8 cellular contexts compared by ENCODE assay signal in genomic region chr12:51082561-51083139, GRCh38. TPM values are rescaled to one million over a fixed set of nuclear protein-coding genes. Genes with fewer than 3 reads are reported as not detected.
A peak's percentile ranks its signal among the peaks of the same experiment; 100 is the strongest.
DNase-seq lines count a peak whose midpoint lies in the region; ATAC-seq and TF ChIP-seq lines count a peak whose summit lies in the region.

No MANE protein-coding gene starts in this region.

- H3K4me3 ChIP-seq in WERI-Rb-1 (ENCODE audit: low read depth, low read length), result peak overlapping the region; percentile 75
- peak overlapping the region; percentile 72 to 91 (median 86) for H3K4me3 ChIP-seq in right lobe of liver

- DNase-seq in ELF-1 (ENCODE audit: low read depth, low spot score) (peak; percentile 78), HuH-7.5 (ENCODE audit: low spot score) (peak; percentile 45), WERI-Rb-1 (peak; percentile 30), dermis microvascular lymphatic vessel endothelial cell (ENCODE audit: low read depth in 2 of 2) (peak; percentile 16 to 48), right lobe of liver (no peak), AML-193 (lab: John Stamatoyannopoulos, UW) (no peak), NOMO-1 treated with dmso at 0.1 percent for 144 hours (lab: John Stamatoyannopoulos, UW; ENCODE audit: unreplicated experiment) (no peak)
- peak; percentile 15 for DNase-seq in stimulated activated naive CD8-positive, alpha-beta T cell treated with anti-CD3 and anti-CD28 coated beads, Interleukin-15, Interleukin-2, amounts not matched to agents 100 U/mL and 50 U/mL, for 24 hours

- H3K27me3 ChIP-seq in WERI-Rb-1 (ENCODE audit: insufficient read depth, low read depth, severe bottlenecking), result no peaks in the 10 kb centered on the region
- no peaks in the 10 kb centered on the region for H3K27me3 ChIP-seq in right lobe of liver

- no peak for TF ChIP-seq CTCF in WERI-Rb-1 (IDR thresholded peaks at IDR 0.05; ENCODE audit: low read depth, low read length)
- TF ChIP-seq CTCF in right lobe of liver (IDR thresholded peaks at IDR 0.05), result no peak

- H3K9me3 ChIP-seq in WERI-Rb-1 (ENCODE audit: severe bottlenecking) (no peaks in the 10 kb centered on the region), right lobe of liver (no peaks in the 10 kb centered on the region)

- no peaks in the 10 kb centered on the region for H3K4me1 ChIP-seq in right lobe of liver

- TF ChIP-seq POLR2A in right lobe of liver (IDR thresholded peaks at IDR 0.05), result no peak

- intact Hi-C loops in right lobe of liver (cut with DNase I), result no loop called here

- H3K36me3 ChIP-seq in WERI-Rb-1 (peaks cover 8% of the 10 kb centered on the region), right lobe of liver (no peaks in the 10 kb centered on the region)

- WGBS in right lobe of liver (ENCODE audit: insufficient coverage, low coverage, low lambda C conversion rate, missing lambda C conversion rate), result 2% methylated on average over 14 of the region's 20 CpGs

- peak in 2 of 4 donors; percentile 1 to 20 for ATAC-seq in right lobe of liver
- ATAC-seq in stimulated activated naive CD8-positive, alpha-beta T cell treated with anti-CD3 and anti-CD28 coated beads, Interleukin-15, Interleukin-2, amounts not matched to agents 100 U/mL and 50 U/mL, for 24 hours, result peak; percentile 5

- peak overlapping the region; percentile 89 for H3K27ac ChIP-seq in WERI-Rb-1
- H3K27ac ChIP-seq in right lobe of liver, result peak overlapping the region; percentile 48 to 80 (median 77)

RNA-seq across cellular contexts. Expression of gene CSRNP2, which starts 0.7 kb away (rescaled TPM):
- total RNA-seq in dermis microvascular lymphatic vessel endothelial cell (11.3 and 19.3 TPM in 2 replicates), right lobe of liver (1 to 10 TPM; 5.2 to 9.4 (median 6.7) TPM)

RNA-seq across cellular contexts. Expression of gene LETMD1, which starts 34.5 kb away (rescaled TPM):
- 22.3 and 40.0 TPM in 2 replicates for total RNA-seq in dermis microvascular lymphatic vessel endothelial cell
- total RNA-seq in right lobe of liver, result 10 to 100 TPM; 22.1 to 35.6 (median 30.4) TPM

RNA-seq across cellular contexts. Expression of gene SLC11A2, which starts 56.5 kb away (rescaled TPM):
- total RNA-seq in dermis microvascular lymphatic vessel endothelial cell, result 37.1 and 48.7 TPM in 2 replicates
- 10 to 100 TPM; 27.8 to 51.6 (median 34.2) TPM for total RNA-seq in right lobe of liver

Comparison
In these comparisons a context has a peak if more than half of its experiments do, and no peak if none do; other contexts are left out.
1. DNase-seq: peak in ELF-1 (single experiment), HuH-7.5 (single experiment), WERI-Rb-1 (single experiment), dermis microvascular lymphatic vessel endothelial cell (2 of 2) and stimulated activated naive CD8-positive, alpha-beta T cell treated with anti-CD3 and anti-CD28 coated beads, Interleukin-15, Interleukin-2, amounts not matched to agents 100 U/mL and 50 U/mL, for 24 hours (single experiment); none in right lobe of liver (0 of 3), AML-193 (0 of 2) and NOMO-1 treated with dmso at 0.1 percent for 144 hours (single experiment).